Comparison of ENCODE assay signal across 6 cellular contexts in genomic region chr9:115143689-115144088, GRCh38.
"Had no signal": no experiment of that assay in that cellular context is flagged by ENCODE, and none has a peak within 500 bp of the region (broad histone marks: within the 10 kb centered on the region; RNA-seq: fewer than 3 reads in every experiment).

No MANE protein-coding gene starts in this region.

- H3K4me3 ChIP-seq: GM23338 had no signal

- ATAC-seq: GM23338 had no signal

- H3K4me2 ChIP-seq: GM23338 had no signal

- H3K27ac Mint-ChIP-seq: GM23338, H9 had no signal

- H3K4me3 Mint-ChIP-seq: GM23338, H9 had no signal

- H2AFZ ChIP-seq: GM23338 had no signal

- H3K4me1 Mint-ChIP-seq: GM23338 had no signal

- H3K9me3 Mint-ChIP-seq: GM23338, H9 had no signal

- FAIRE-seq: H1, HTR-8/SVneo had no signal

- DNase-seq: H9, HCEC 1CT, KBM-7 had no signal
